8 cellular contexts compared by ENCODE assay signal in genomic region chr2:240586198-240586918, GRCh38. TPM values are rescaled to one million over a fixed set of nuclear protein-coding genes. Genes with fewer than 3 reads are reported as not detected.
DNase-seq lines count a peak whose midpoint lies in the region; ATAC-seq and TF ChIP-seq lines count a peak whose summit lies in the region.

Gene CAPN10, plus strand, starts transcription at chr2:240586734. Its CDS starts 178 bp downstream, at chr2:240586912.

- peak within 1 kb of the TSS; percentile 70 for H2AK5ac ChIP-seq in trophoblast cell (ENCODE audit: low read length)

- TF ChIP-seq CTCF in GM12864 (IDR thresholded peaks at IDR 0.05; ENCODE audit: low read depth, low read length, missing control alignments) (no peak), cardiac muscle cell (IDR thresholded peaks at IDR 0.05; ENCODE audit: low read depth, low read length) (no peak), transverse colon (IDR thresholded peaks at IDR 0.05) (peak in 1 of 5 experiments; percentile 21)

- peak within 1 kb of the TSS; percentile 86 for H3K27ac ChIP-seq in cardiac muscle cell
- peak within 1 kb of the TSS; percentile 75 for H3K27ac ChIP-seq in trophoblast cell (ENCODE audit: low read depth, low read length)
- peak within 1 kb of the TSS; percentile 89 to 99 (median 96) for H3K27ac ChIP-seq in transverse colon

- peak within 1 kb of the TSS; percentile 90 for H3K4me2 ChIP-seq in trophoblast cell (ENCODE audit: low read length)

- intact Hi-C loops in transverse colon (cut with DNase I; ENCODE audit: low total_unique reads) = no loop called here

- H3K36me3 ChIP-seq in cardiac muscle cell (peaks cover 11% of the 10 kb centered on the region), trophoblast cell (ENCODE audit: control insufficient read depth in 1 of 2, insufficient read depth in 2 of 2, low read length in 2 of 2) (peaks cover 22 to 23% of the 10 kb centered on the region in 2 experiments), transverse colon (peaks cover 0 to 5% (median 0%) of the 10 kb centered on the region in 4 donors)

- H3K79me2 ChIP-seq in trophoblast cell (ENCODE audit: control insufficient read depth, insufficient read depth, low read length, poor library complexity) = peaks cover 15% of the 10 kb centered on the region

- H4K8ac ChIP-seq in trophoblast cell (ENCODE audit: low read depth, low read length) = peak within 1 kb of the TSS; percentile 98

- H3K4me1 ChIP-seq in cardiac muscle cell (ENCODE audit: low read depth) = peaks cover 6% of the 10 kb centered on the region
- H3K4me1 ChIP-seq in trophoblast cell (ENCODE audit: control insufficient read depth in 1 of 2, insufficient read depth in 2 of 2, low read length in 2 of 2) = peaks cover 18 to 27% of the 10 kb centered on the region in 2 experiments
- peaks cover 23 to 33% (median 28%) of the 10 kb centered on the region in 4 donors for H3K4me1 ChIP-seq in transverse colon

- peak within 1 kb of the TSS; percentile 94 for H3K14ac ChIP-seq in trophoblast cell (ENCODE audit: low read length)

- peak within 1 kb of the TSS; percentile 84 for H3K4ac ChIP-seq in trophoblast cell (ENCODE audit: low read depth, low read length)

- no peaks in the 10 kb centered on the region for H3K27me3 ChIP-seq in cardiac muscle cell
- H3K27me3 ChIP-seq in trophoblast cell (ENCODE audit: insufficient read depth, low read length) = no peaks in the 10 kb centered on the region
- no peaks in the 10 kb centered on the region for H3K27me3 ChIP-seq in transverse colon

- TF ChIP-seq POLR2A in transverse colon (IDR thresholded peaks at IDR 0.05) = peak; percentile 72

- H2BK12ac ChIP-seq in trophoblast cell (ENCODE audit: low read length) = no peak within 1 kb of the TSS

- peak within 1 kb of the TSS; percentile 92 for H3K9ac ChIP-seq in trophoblast cell (ENCODE audit: low read length)

- WGBS in trophoblast cell (ENCODE audit: extremely low coverage, insufficient coverage, insufficient read length) = no CpG with 5 or more reads among the region's 88 CpGs
- WGBS in transverse colon (ENCODE audit: low coverage in 1 of 2), 2 donors = 1% methylated on average over 67 of the region's 88 CpGs; no CpG with 5 or more reads in 1 of the 2 donors

- H3K4me3 ChIP-seq in GM12864 (ENCODE audit: low read depth, low read length) (peak within 1 kb of the TSS; percentile 84), cardiac muscle cell (peak within 1 kb of the TSS; percentile 92), trophoblast cell (ENCODE audit: low read depth, low read length) (peak within 1 kb of the TSS; percentile 93), transverse colon (peak within 1 kb of the TSS; percentile 91 to 99 (median 92))

- H3K18ac ChIP-seq in trophoblast cell (ENCODE audit: low read length) = peak within 1 kb of the TSS; percentile 89

- H3K9me3 ChIP-seq in cardiac muscle cell (ENCODE audit: low read depth) = no peaks in the 10 kb centered on the region
- H3K9me3 ChIP-seq in trophoblast cell (ENCODE audit: insufficient read depth, low read depth, low read length) = peaks cover 1% of the 10 kb centered on the region
- H3K9me3 ChIP-seq in transverse colon = no peaks in the 10 kb centered on the region

- peak within 1 kb of the TSS; percentile 92 for H2BK120ac ChIP-seq in trophoblast cell (ENCODE audit: insufficient read depth, low read length, poor library complexity)

- peak within 1 kb of the TSS; percentile 99 for H2AFZ ChIP-seq in trophoblast cell (ENCODE audit: insufficient read depth, low read length, poor library complexity)

- H3K79me1 ChIP-seq in trophoblast cell (ENCODE audit: low read length) = peaks cover 7% of the 10 kb centered on the region

- in situ Hi-C loops in transverse colon (cut with MboI; ENCODE audit: low pct_ligation_motif_present in 1 of 4, low pct_unique_long_range_greater_than_20kb in 1 of 4, low sequenced_read_pairs in 3 of 4) = no loop called here

- H4K12ac ChIP-seq in trophoblast cell (ENCODE audit: low read depth, low read length) = peak within 1 kb of the TSS; percentile 97

- DNase-seq in GM12864 (ENCODE audit: low read depth) (peak; percentile 85), NCI-H1417 (lab: John Stamatoyannopoulos, UW) (peak; percentile 92 to 98 (median 96)), SW 1271 (lab: John Stamatoyannopoulos, UW) (peak; percentile 83 to 94), cardiac muscle cell (ENCODE audit: low read depth in 1 of 2, low spot score in 1 of 2) (peak; percentile 95 to 99), trophoblast cell (peak; percentile 98), transverse colon (peak; percentile 99)
- peak; percentile 90 for DNase-seq in activated naive CD8-positive, alpha-beta T cell treated with anti-CD3 and anti-CD28 coated beads, Interleukin-2, amount 50 U/mL, for 16 hours (ENCODE audit: low read depth, low spot score)

- H4K91ac ChIP-seq in trophoblast cell (ENCODE audit: low read depth, low read length) = peak within 1 kb of the TSS; percentile 83

- no peak for TF ChIP-seq EP300 in transverse colon (IDR thresholded peaks at IDR 0.05; ENCODE audit: low read depth)

- peak; percentile 74 for ATAC-seq in HG02759 (IDR thresholded peaks at IDR 0.05; ENCODE audit: unreplicated experiment)

- peak within 1 kb of the TSS; percentile 96 for H2BK5ac ChIP-seq in trophoblast cell (ENCODE audit: low read depth, low read length, poor library complexity)

- no peak within 1 kb of the TSS for H3K23ac ChIP-seq in trophoblast cell (ENCODE audit: low read length)

RNA-seq across cellular contexts. Expression of gene CAPN10, which starts in this region (rescaled TPM):
- total RNA-seq in cardiac muscle cell = 60.8 and 61.6 TPM in 2 replicates
- 57.9 and 62.8 TPM in 2 replicates for polyA plus RNA-seq in cardiac muscle cell
- 13.6 and 13.9 TPM in 2 replicates for polyA plus RNA-seq in trophoblast cell (2013)
- total RNA-seq in transverse colon = 100 to 1,000 TPM in 1 of 4 donors, 10 to 100 TPM in 3; 41.9 to 118 (median 48.7) TPM

Comparison
In these comparisons a context has a peak if more than half of its experiments do, and no peak if none do; other contexts are left out.
1. Peak in every context shown above with its lines: DNase-seq, ATAC-seq, H3K4me3 ChIP-seq and H3K27ac ChIP-seq.